In the genomic region with DNA sequence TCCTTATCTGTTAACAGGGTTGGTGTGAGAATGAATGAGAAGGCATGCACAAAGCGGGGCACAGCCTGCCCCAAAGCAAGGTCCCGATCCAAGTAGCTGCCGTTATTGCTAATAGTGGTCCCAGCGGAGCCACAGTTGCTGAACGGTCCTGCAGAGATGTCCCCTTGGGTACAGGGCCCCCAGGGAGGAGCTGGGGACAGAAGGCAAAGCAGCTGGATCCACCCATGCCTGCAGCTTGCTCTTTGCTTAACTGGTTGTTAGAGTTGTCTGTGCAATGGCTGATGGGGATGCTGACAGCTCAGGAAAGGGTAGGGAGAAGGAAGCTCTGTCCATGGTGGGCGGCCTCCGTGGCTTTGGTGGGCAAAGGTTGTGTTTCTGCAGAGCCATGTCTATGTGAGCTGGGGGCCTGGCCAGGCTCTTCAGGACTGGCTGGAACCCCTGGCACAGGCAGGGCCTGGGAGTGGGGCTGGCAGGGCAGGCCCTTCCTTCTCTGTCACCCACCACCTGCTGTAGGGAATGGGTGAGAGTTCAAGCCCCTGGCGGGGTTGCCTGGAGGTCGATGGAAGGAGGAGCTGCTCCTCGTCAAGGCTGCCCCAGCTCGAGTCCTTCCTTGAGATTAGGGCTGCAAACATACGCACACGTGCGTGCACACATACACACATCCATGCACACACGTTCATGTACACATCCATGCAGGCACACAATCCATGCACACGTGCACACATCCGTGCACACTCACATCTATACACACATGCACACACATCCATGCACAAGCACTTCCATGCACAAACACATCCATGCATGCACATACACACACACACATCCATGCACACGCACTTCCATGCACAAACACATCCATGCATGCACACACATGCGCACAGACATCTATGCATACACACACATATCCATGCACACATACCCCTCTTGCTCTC, we compare ENCODE assay signal across 2 cellular contexts.
TF ChIP-seq lines count a peak whose summit lies in the region.

No MANE protein-coding gene starts in this region.

TF ChIP-seq in HEK293, 187 proteins besides CTCF, POLR2A, EP300 and RAD21:
- TF ChIP-seq ZNF621 (tag by site-specific recombination; IDR thresholded peaks at IDR 0.05): no peak
- no peak for TF ChIP-seq ZNF221 (tag by site-specific recombination; IDR thresholded peaks at IDR 0.05; ENCODE audit: borderline replicate concordance)
- TF ChIP-seq ZIC2 (tag by site-specific recombination; IDR thresholded peaks at IDR 0.05): no peak
- TF ChIP-seq, protein P1, sequence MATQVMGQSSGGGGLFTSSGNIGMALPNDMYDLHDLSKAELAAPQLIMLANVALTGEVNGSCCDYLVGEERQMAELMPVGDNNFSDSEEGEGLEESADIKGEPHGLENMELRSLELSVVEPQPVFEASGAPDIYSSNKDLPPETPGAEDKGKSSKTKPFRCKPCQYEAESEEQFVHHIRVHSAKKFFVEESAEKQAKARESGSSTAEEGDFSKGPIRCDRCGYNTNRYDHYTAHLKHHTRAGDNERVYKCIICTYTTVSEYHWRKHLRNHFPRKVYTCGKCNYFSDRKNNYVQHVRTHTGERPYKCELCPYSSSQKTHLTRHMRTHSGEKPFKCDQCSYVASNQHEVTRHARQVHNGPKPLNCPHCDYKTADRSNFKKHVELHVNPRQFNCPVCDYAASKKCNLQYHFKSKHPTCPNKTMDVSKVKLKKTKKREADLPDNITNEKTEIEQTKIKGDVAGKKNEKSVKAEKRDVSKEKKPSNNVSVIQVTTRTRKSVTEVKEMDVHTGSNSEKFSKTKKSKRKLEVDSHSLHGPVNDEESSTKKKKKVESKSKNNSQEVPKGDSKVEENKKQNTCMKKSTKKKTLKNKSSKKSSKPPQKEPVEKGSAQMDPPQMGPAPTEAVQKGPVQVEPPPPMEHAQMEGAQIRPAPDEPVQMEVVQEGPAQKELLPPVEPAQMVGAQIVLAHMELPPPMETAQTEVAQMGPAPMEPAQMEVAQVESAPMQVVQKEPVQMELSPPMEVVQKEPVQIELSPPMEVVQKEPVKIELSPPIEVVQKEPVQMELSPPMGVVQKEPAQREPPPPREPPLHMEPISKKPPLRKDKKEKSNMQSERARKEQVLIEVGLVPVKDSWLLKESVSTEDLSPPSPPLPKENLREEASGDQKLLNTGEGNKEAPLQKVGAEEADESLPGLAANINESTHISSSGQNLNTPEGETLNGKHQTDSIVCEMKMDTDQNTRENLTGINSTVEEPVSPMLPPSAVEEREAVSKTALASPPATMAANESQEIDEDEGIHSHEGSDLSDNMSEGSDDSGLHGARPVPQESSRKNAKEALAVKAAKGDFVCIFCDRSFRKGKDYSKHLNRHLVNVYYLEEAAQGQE (tag by site-specific recombination; IDR thresholded peaks at IDR 0.05): peak; percentile 89
- no peak for TF ChIP-seq ZNF610 (tag by site-specific recombination; IDR thresholded peaks at IDR 0.05; ENCODE audit: borderline replicate concordance)
- no peak for TF ChIP-seq ZNF223 (tag by site-specific recombination; IDR thresholded peaks at IDR 0.05)
- TF ChIP-seq, protein P2, sequence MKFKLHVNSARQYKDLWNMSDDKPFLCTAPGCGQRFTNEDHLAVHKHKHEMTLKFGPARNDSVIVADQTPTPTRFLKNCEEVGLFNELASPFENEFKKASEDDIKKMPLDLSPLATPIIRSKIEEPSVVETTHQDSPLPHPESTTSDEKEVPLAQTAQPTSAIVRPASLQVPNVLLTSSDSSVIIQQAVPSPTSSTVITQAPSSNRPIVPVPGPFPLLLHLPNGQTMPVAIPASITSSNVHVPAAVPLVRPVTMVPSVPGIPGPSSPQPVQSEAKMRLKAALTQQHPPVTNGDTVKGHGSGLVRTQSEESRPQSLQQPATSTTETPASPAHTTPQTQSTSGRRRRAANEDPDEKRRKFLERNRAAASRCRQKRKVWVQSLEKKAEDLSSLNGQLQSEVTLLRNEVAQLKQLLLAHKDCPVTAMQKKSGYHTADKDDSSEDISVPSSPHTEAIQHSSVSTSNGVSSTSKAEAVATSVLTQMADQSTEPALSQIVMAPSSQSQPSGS (tag by site-specific recombination; IDR thresholded peaks at IDR 0.05; ENCODE audit: low read depth): no peak
- no peak for TF ChIP-seq ZNF555 (tag by site-specific recombination; conservative IDR thresholded peaks at IDR 0.05)
- no peak for TF ChIP-seq ZSCAN16 (tag by site-specific recombination; IDR thresholded peaks at IDR 0.05)
- TF ChIP-seq ZFP41 (tag by site-specific recombination; IDR thresholded peaks at IDR 0.05; ENCODE audit: borderline replicate concordance): no peak
- TF ChIP-seq, protein P3, sequence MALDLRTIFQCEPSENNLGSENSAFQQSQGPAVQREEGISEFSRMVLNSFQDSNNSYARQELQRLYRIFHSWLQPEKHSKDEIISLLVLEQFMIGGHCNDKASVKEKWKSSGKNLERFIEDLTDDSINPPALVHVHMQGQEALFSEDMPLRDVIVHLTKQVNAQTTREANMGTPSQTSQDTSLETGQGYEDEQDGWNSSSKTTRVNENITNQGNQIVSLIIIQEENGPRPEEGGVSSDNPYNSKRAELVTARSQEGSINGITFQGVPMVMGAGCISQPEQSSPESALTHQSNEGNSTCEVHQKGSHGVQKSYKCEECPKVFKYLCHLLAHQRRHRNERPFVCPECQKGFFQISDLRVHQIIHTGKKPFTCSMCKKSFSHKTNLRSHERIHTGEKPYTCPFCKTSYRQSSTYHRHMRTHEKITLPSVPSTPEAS (tag by site-specific recombination; IDR thresholded peaks at IDR 0.05): peak; percentile 78
- TF ChIP-seq, protein P4, sequence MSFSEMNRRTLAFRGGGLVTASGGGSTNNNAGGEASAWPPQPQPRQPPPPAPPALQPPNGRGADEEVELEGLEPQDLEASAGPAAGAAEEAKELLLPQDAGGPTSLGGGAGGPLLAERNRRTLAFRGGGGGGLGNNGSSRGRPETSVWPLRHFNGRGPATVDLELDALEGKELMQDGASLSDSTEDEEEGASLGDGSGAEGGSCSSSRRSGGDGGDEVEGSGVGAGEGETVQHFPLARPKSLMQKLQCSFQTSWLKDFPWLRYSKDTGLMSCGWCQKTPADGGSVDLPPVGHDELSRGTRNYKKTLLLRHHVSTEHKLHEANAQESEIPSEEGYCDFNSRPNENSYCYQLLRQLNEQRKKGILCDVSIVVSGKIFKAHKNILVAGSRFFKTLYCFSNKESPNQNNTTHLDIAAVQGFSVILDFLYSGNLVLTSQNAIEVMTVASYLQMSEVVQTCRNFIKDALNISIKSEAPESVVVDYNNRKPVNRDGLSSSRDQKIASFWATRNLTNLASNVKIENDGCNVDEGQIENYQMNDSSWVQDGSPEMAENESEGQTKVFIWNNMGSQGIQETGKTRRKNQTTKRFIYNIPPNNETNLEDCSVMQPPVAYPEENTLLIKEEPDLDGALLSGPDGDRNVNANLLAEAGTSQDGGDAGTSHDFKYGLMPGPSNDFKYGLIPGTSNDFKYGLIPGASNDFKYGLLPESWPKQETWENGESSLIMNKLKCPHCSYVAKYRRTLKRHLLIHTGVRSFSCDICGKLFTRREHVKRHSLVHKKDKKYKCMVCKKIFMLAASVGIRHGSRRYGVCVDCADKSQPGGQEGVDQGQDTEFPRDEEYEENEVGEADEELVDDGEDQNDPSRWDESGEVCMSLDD (tag by site-specific recombination; IDR thresholded peaks at IDR 0.05): no peak
- no peak for TF ChIP-seq GLIS2 (tag by site-specific recombination; IDR thresholded peaks at IDR 0.05)

TF ChIP-seq in GM12878, 131 proteins besides CTCF, POLR2A, EP300 and RAD21:
- TF ChIP-seq, protein P5, sequence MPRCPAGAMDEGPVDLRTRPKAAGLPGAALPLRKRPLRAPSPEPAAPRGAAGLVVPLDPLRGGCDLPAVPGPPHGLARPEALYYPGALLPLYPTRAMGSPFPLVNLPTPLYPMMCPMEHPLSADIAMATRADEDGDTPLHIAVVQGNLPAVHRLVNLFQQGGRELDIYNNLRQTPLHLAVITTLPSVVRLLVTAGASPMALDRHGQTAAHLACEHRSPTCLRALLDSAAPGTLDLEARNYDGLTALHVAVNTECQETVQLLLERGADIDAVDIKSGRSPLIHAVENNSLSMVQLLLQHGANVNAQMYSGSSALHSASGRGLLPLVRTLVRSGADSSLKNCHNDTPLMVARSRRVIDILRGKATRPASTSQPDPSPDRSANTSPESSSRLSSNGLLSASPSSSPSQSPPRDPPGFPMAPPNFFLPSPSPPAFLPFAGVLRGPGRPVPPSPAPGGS (IDR thresholded peaks at IDR 0.05; ENCODE audit: borderline replicate concordance, insufficient read depth, low read depth, low read length, poor library complexity, severe bottlenecking): peak; percentile 13
- TF ChIP-seq NR2F1 (conservative IDR thresholded peaks at IDR 0.05) (no peak), TCF12 (IDR thresholded peaks at IDR 0.05; ENCODE audit: low read depth, low read length) (no peak), SREBF2 (IDR thresholded peaks at IDR 0.05; ENCODE audit: low read length) (no peak), TCF7 (IDR thresholded peaks at IDR 0.05; ENCODE audit: borderline replicate concordance) (no peak), ZNF384 (IDR thresholded peaks at IDR 0.05; ENCODE audit: borderline replicate concordance, low read depth, low read length) (no peak), YY1 (IDR thresholded peaks at IDR 0.05; ENCODE audit: low read depth, low read length) (no peak), HCFC1 (IDR thresholded peaks at IDR 0.05; ENCODE audit: low read length) (no peak), CHD2 (IDR thresholded peaks at IDR 0.05; ENCODE audit: borderline replicate concordance, low read depth, low read length) (no peak)
